In the genomic region with DNA sequence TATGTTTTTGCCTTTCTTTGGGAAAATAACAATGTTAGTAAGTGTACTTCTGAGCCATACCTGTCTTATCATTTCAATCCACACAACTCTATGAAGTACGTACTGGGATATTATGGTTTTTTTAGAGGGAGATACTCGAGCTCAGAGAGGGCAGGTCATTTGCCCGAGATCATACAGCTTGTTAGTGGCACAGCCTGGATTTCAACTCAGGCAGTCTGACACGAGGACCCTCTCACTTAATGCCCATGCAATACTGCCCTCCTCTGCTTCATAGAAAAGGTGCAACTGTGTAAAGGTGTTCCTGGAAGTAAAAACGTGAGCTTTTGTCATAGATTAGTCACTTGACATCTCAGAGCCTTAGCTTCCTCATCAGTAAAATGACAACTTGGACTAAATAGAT, we compare ENCODE assay signal across 9 cellular contexts.
A peak's percentile ranks its signal among the peaks of the same experiment; 100 is the strongest.
DNase-seq lines count a peak whose midpoint lies in the region; ATAC-seq and TF ChIP-seq lines count a peak whose summit lies in the region.
"Had no signal": no experiment of that assay in that cellular context is flagged by ENCODE, and none has a peak within 500 bp of the region (broad histone marks: within the 10 kb centered on the region; RNA-seq: fewer than 3 reads in every experiment).

No MANE protein-coding gene starts in this region.

- TF ChIP-seq CTCF in Peyer's patch (IDR thresholded peaks at IDR 0.05) (peak in 4 of 6 experiments; percentile 13 to 39 (median 30)), foreskin keratinocyte (conservative IDR thresholded peaks at IDR 0.05) (peak; percentile 82), type B pancreatic cell (conservative IDR thresholded peaks at IDR 0.05) (peak; percentile 54)

- H3K4me3 Mint-ChIP-seq in type B pancreatic cell: peak overlapping the region; percentile 67
- H3K4me3 Mint-ChIP-seq: T-helper 1 cell treated with Interleukin-12 subunit alpha and Interleukin-12 subunit beta and Interleukin-4 antibody, amounts not matched to agents 30 μg/mL and 1 μg/mL, for 36 hours had no signal

- H3K9me3 ChIP-seq in Peyer's patch: no peaks in the 10 kb centered on the region

- no peaks in the 10 kb centered on the region for H3K9me3 Mint-ChIP-seq in type B pancreatic cell

- H3K36me3 ChIP-seq in Peyer's patch: no peaks in the 10 kb centered on the region

- H3K27me3 Mint-ChIP-seq in type B pancreatic cell: peaks cover 79% of the 10 kb centered on the region

- H3K4me3 ChIP-seq in Peyer's patch: no peak overlapping the region

- TF ChIP-seq POLR2A in Peyer's patch (IDR thresholded peaks at IDR 0.05): no peak

- peak; percentile 43 for ATAC-seq in GM19467 (IDR thresholded peaks at IDR 0.05; ENCODE audit: unreplicated experiment)
- peak; percentile 77 for ATAC-seq in foreskin keratinocyte
- ATAC-seq in GM19397 (IDR thresholded peaks at IDR 0.05; ENCODE audit: unreplicated experiment): no peak

- in situ Hi-C loops in G401 (cut with HindIII; ENCODE audit: low sequenced_read_pairs): no loop called here

- H3K4me1 Mint-ChIP-seq in type B pancreatic cell (ENCODE audit: unreplicated experiment): peaks cover 4% of the 10 kb centered on the region

- H3K27me3 ChIP-seq in Peyer's patch (peaks cover 0 to 13% of the 10 kb centered on the region in 2 donors), foreskin keratinocyte (peaks cover 66% of the 10 kb centered on the region)

- no peaks in the 10 kb centered on the region for H3K36me3 Mint-ChIP-seq in type B pancreatic cell

- no peak overlapping the region for H3K27ac Mint-ChIP-seq in type B pancreatic cell
- H3K27ac Mint-ChIP-seq: T-helper 1 cell treated with Interleukin-12 subunit alpha and Interleukin-12 subunit beta and Interleukin-4 antibody, amounts not matched to agents 30 μg/mL and 1 μg/mL, for 36 hours had no signal

- H3K4me1 ChIP-seq in Peyer's patch: peaks cover 0 to 13% (median 4%) of the 10 kb centered on the region in 4 donors
- no peaks in the 10 kb centered on the region for H3K4me1 ChIP-seq in foreskin keratinocyte

- peak; percentile 49 for DNase-seq in G401 (ENCODE audit: low spot score)
- DNase-seq in HK-2 (ENCODE audit: unreplicated experiment): peak; percentile 17
- peak in 1 of 3 donors; percentile 20 for DNase-seq in Peyer's patch
- peak; percentile 17 to 68 for DNase-seq in foreskin keratinocyte
- DNase-seq in type B pancreatic cell (ENCODE audit: extremely low spot score, unreplicated experiment): no peak
- no peak for DNase-seq in activated naive CD4-positive, alpha-beta T cell (lab: John Stamatoyannopoulos, UW)

- H3K27ac ChIP-seq in Peyer's patch (no peak overlapping the region), foreskin keratinocyte (no peak overlapping the region)

Comparison
In these comparisons a context has a peak if more than half of its experiments do, and no peak if none do; other contexts are left out.
1. DNase-seq: peak in G401 (single experiment), HK-2 (single experiment) and foreskin keratinocyte (2 of 2); none in type B pancreatic cell (single experiment) and activated naive CD4-positive, alpha-beta T cell (0 of 4).
2. CTCF ChIP-seq: peak in every context shown above with its lines; median percentile 82 in foreskin keratinocyte; 54 in type B pancreatic cell; 30 in Peyer's patch.